In the genomic region with DNA sequence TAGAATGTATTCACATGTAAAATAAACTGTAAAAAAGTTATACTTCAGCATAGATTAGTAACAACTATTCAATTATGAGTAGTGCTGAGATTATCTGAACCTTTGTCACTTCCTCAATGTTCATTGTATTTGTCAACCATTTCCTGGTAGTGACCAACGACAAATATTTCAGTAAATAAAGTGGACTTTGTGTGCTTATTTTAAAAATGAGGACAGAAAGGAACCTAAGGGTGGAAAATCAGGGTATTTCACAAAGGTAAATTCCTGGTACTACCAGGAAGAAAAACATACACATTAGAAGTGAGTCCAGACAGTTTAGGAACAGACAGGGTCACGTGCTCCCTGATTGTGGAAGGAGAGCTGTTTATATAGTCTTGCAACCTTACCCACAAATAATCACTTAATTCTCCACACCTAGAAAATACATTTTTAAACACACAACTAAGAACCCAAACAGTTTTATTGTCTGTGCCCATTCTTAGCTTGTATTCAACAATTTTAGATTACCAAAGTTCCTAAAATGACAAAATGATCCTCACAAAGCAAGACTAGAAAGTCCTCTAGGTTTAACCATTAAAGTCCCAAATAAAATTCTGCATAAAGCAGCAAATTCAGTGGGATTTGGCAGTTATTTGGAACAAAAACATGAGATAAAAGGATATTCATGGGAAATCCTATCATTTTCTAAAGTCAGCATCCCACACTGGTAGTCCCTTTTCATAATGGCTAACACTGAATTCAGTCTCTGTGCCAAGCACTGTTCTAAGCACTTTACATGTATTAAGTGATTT, we compare ENCODE assay signal across 14 cellular contexts. TPM values are rescaled to one million over a fixed set of nuclear protein-coding genes. Genes with fewer than 3 reads are reported as not detected.
DNase-seq lines count a peak whose midpoint lies in the region; ATAC-seq and TF ChIP-seq lines count a peak whose summit lies in the region.
"Had no signal": no experiment of that assay in that cellular context is flagged by ENCODE, and none has a peak within 500 bp of the region (broad histone marks: within the 10 kb centered on the region; RNA-seq: fewer than 3 reads in every experiment).

No MANE protein-coding gene starts in this region.

- peaks cover 4% of the 10 kb centered on the region for H3K36me3 Mint-ChIP-seq in activated T-cell treated with anti-CD3 and anti-CD28 coated beads, Interleukin-2, amount 50 U/mL, for 4 hours (ENCODE audit: insufficient read depth)
- H3K36me3 Mint-ChIP-seq in stimulated activated effector memory CD8-positive, alpha-beta T cell treated with anti-CD3 and anti-CD28 coated beads, Interleukin-12 subunit alpha, Interleukin-12 subunit beta, amount 100 ng/mL, for 72 hours: peaks cover 16% of the 10 kb centered on the region
- H3K36me3 Mint-ChIP-seq: activated naive CD4-positive, alpha-beta T cell treated with anti-CD3 and anti-CD28 coated beads, Interleukin-2, amount 50 U/mL, for 72 hours had no signal

- CTCF ChIA-PET in PC-3 (lab: Charles Lee): no interaction called here

- peaks cover 66% of the 10 kb centered on the region for H3K4me1 Mint-ChIP-seq in activated T-cell treated with anti-CD3 and anti-CD28 coated beads, Interleukin-2, amount 50 U/mL, for 4 hours (ENCODE audit: low read depth)
- peaks cover 36% of the 10 kb centered on the region for H3K4me1 Mint-ChIP-seq in stimulated activated effector memory CD8-positive, alpha-beta T cell treated with anti-CD3 and anti-CD28 coated beads, Interleukin-12 subunit alpha, Interleukin-12 subunit beta, amount 100 ng/mL, for 72 hours

- POLR2A ChIA-PET in PC-3 (lab: Charles Lee; ENCODE audit: unreplicated experiment): no interaction called here

- H3K4me1 ChIP-seq in PC-3 (ENCODE audit: insufficient read depth, low read length) (peaks cover 33% of the 10 kb centered on the region), esophagus squamous epithelium (peaks cover 10 to 94% (median 32%) of the 10 kb centered on the region in 3 donors)
- H3K4me1 ChIP-seq: neural progenitor cell had no signal

- peak overlapping the region; percentile 16 for H3K4me3 Mint-ChIP-seq in activated T-cell treated with anti-CD3 and anti-CD28 coated beads, Interleukin-2, amount 50 U/mL, for 4 hours
- H3K4me3 Mint-ChIP-seq in stimulated activated effector memory CD8-positive, alpha-beta T cell treated with anti-CD3 and anti-CD28 coated beads, Interleukin-12 subunit alpha, Interleukin-12 subunit beta, amount 100 ng/mL, for 72 hours: peak overlapping the region; percentile 17
- H3K4me3 Mint-ChIP-seq: neural progenitor cell had no signal

- no peaks in the 10 kb centered on the region for H3K27me3 Mint-ChIP-seq in activated T-cell treated with anti-CD3 and anti-CD28 coated beads, Interleukin-2, amount 50 U/mL, for 4 hours (ENCODE audit: low read depth)

- H3K79me2 ChIP-seq in PC-3 (ENCODE audit: low read length): no peaks in the 10 kb centered on the region

- H3K27me3 ChIP-seq in PC-3 (ENCODE audit: low read length) (no peaks in the 10 kb centered on the region), esophagus squamous epithelium (no peaks in the 10 kb centered on the region)
- H3K27me3 ChIP-seq: neural progenitor cell had no signal

- TF ChIP-seq CTCF in PC-3 (conservative IDR thresholded peaks at IDR 0.05; ENCODE audit: low read depth, low read length): no peak
- TF ChIP-seq CTCF in esophagus squamous epithelium (IDR thresholded peaks at IDR 0.05): no peak

- no peak for ATAC-seq in activated T-cell treated with anti-CD3 and anti-CD28 coated beads, Interleukin-2, amount 50 U/mL, for 4 hours
- ATAC-seq in PC-3 (no peak; the same call in 1 of the 2 replicates), GM21737 (IDR thresholded peaks at IDR 0.05; ENCODE audit: unreplicated experiment) (no peak), GM19351 (IDR thresholded peaks at IDR 0.05; ENCODE audit: unreplicated experiment) (no peak)
- ATAC-seq in stimulated activated effector memory CD8-positive, alpha-beta T cell treated with anti-CD3 and anti-CD28 coated beads, Interleukin-12 subunit alpha, Interleukin-12 subunit beta, amount 100 ng/mL, for 72 hours: peak; percentile 79
- ATAC-seq: activated naive CD4-positive, alpha-beta T cell treated with anti-CD3 and anti-CD28 coated beads, Interleukin-2, amount 50 U/mL, for 72 hours; Panc1 had no signal

- no peak for DNase-seq in activated T-cell treated with anti-CD3 and anti-CD28 coated beads, Interleukin-2, amount 50 U/mL, for 4 hours
- DNase-seq in activated T-cell treated with anti-CD3 and anti-CD28 coated beads for 4 hours: no peak
- peak; percentile 36 for DNase-seq in PC-3
- DNase-seq in esophagus squamous epithelium (lab: John Stamatoyannopoulos, UW): no peak
- no peak for DNase-seq in stimulated activated effector memory CD8-positive, alpha-beta T cell treated with anti-CD3 and anti-CD28 coated beads, Interleukin-12 subunit alpha, Interleukin-12 subunit beta, amount 100 ng/mL, for 72 hours (ENCODE audit: low spot score in 2 of 2)
- no peak for DNase-seq in A172 (ENCODE audit: low spot score)
- DNase-seq: NCI-H1694 treated with DMSO at 0.1 percent for 48 hours; stimulated activated CD4-positive, alpha-beta T cell treated with anti-CD3 and anti-CD28 coated beads, Interleukin-2, amount 100 ng/mL, for 48 hours had no signal

- H3K36me3 ChIP-seq in PC-3 (ENCODE audit: low read depth, low read length): no peaks in the 10 kb centered on the region
- H3K36me3 ChIP-seq in esophagus squamous epithelium: no peaks in the 10 kb centered on the region
- H3K36me3 ChIP-seq: neural progenitor cell had no signal

- H3K9me3 Mint-ChIP-seq in activated T-cell treated with anti-CD3 and anti-CD28 coated beads, Interleukin-2, amount 50 U/mL, for 4 hours: no peaks in the 10 kb centered on the region
- H3K9me3 Mint-ChIP-seq in stimulated activated effector memory CD8-positive, alpha-beta T cell treated with anti-CD3 and anti-CD28 coated beads, Interleukin-12 subunit alpha, Interleukin-12 subunit beta, amount 100 ng/mL, for 72 hours: no peaks in the 10 kb centered on the region
- H3K9me3 Mint-ChIP-seq: activated naive CD4-positive, alpha-beta T cell treated with anti-CD3 and anti-CD28 coated beads, Interleukin-2, amount 50 U/mL, for 72 hours; neural progenitor cell had no signal

- H3K27ac Mint-ChIP-seq in stimulated activated effector memory CD8-positive, alpha-beta T cell treated with anti-CD3 and anti-CD28 coated beads, Interleukin-12 subunit alpha, Interleukin-12 subunit beta, amount 100 ng/mL, for 72 hours: peak overlapping the region; percentile 87
- H3K27ac Mint-ChIP-seq: neural progenitor cell had no signal

- no peaks in the 10 kb centered on the region for H3F3A ChIP-seq in PC-3 (ENCODE audit: low read length, unreplicated experiment)

- no TSS peak for BruUV-seq in PC-3 (replicated peaks; lab: Mats Ljungman, UMichigan)

- H3K4me3 ChIP-seq in PC-3 (ENCODE audit: low read length): no peak overlapping the region
- H3K4me3 ChIP-seq in esophagus squamous epithelium: no peak overlapping the region
- H3K4me3 ChIP-seq: neural progenitor cell had no signal

- no peak overlapping the region for H3K9ac ChIP-seq in PC-3 (ENCODE audit: low read length)
- H3K9ac ChIP-seq: neural progenitor cell had no signal

- no peak overlapping the region for H2AFZ ChIP-seq in PC-3 (ENCODE audit: low read length)
- H2AFZ ChIP-seq: neural progenitor cell had no signal

- peak overlapping the region; percentile 19 for H3K4me2 ChIP-seq in PC-3 (ENCODE audit: low read length)
- H3K4me2 ChIP-seq: neural progenitor cell had no signal

- H3K9me2 ChIP-seq in PC-3 (replicated peaks; ENCODE audit: low read length): no peaks in the 10 kb centered on the region

- intact Hi-C loops in PC-3 (cut with micrococcal nuclease) (no loop called here), esophagus squamous epithelium (cut with DNase I) (no loop called here)

- TF ChIP-seq POLR2A in esophagus squamous epithelium (IDR thresholded peaks at IDR 0.05): no peak

- no peaks in the 10 kb centered on the region for H4K20me1 ChIP-seq in PC-3 (ENCODE audit: low read length)

- 42 to 44% methylated on average over 2 of the region's 2 CpGs for WGBS in esophagus squamous epithelium, 2 donors

- H3K9me3 ChIP-seq in PC-3 (ENCODE audit: low read length): no peaks in the 10 kb centered on the region
- H3K9me3 ChIP-seq in esophagus squamous epithelium: no peaks in the 10 kb centered on the region

- H3K27ac ChIP-seq in PC-3 (ENCODE audit: low read length) (no peak overlapping the region), esophagus squamous epithelium (peak overlapping the region; percentile 23 to 70 (median 48))
- H3K27ac ChIP-seq: neural progenitor cell, VCaP had no signal

RNA-seq across cellular contexts. Expression of a gene that starts 28.2 kb away (rescaled TPM):
- total RNA-seq in activated T-cell treated with anti-CD3 and anti-CD28 coated beads, Interleukin-2, amount 50 U/mL, for 4 hours: 10 to 100 TPM; 49.0 to 71.8 (median 68.1) TPM
- total RNA-seq in PC-3 (2014; rRNA removed): 5.6 and 10.4 TPM in 2 replicates
- 10 to 100 TPM; 23.7 to 40.4 (median 34.5) TPM for total RNA-seq in esophagus squamous epithelium
- total RNA-seq in A172 (2014; rRNA removed; shearing (Covaris generic)): 3.6 and 5.6 TPM in 2 replicates
